29 cellular contexts compared by ENCODE assay signal in the genomic region with DNA sequence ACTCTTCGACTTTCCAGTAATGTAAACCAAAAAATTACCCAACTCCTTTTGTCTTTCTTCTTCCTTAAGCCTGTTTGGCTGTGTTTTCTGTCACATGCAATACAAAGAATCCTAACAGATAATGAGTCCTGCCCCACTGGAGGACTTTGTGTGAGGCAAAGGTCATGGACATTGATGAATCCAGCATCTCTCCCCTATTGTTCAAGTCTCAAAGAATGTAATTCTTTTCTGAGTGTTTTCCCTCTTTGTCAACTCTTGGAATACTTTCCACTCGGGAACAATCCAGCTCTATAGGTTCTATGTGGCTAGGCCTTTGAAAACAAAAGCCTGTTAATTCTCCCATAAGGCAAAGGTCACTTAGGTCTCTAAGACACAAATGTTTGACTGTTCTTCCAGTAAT.
"Had no signal": no experiment of that assay in that cellular context is flagged by ENCODE, and none has a peak within 500 bp of the region (broad histone marks: within the 10 kb centered on the region; RNA-seq: fewer than 3 reads in every experiment).

No MANE protein-coding gene starts in this region.

- H3K4me3 ChIP-seq: left ventricle myocardium inferior, lung, mucosa of descending colon, ovary, prostate gland, sigmoid colon, spleen, testis, thyroid gland, transverse colon, upper lobe of left lung, vagina had no signal

- H3K4me1 Mint-ChIP-seq: memory B cell; stimulated activated naive CD8-positive, alpha-beta T cell treated with anti-CD3 and anti-CD28 coated beads, Interleukin-15, amount 100 ng/mL, for 72 hours had no signal

- H3K36me3 ChIP-seq: left ventricle myocardium inferior, ovary, prostate gland, sigmoid colon, spleen, thyroid gland, transverse colon, upper lobe of left lung, vagina had no signal

- H3K9me3 ChIP-seq: mucosa of descending colon, ovary, prostate gland, sigmoid colon, spleen, testis, thyroid gland, transverse colon, upper lobe of left lung, vagina had no signal

- ATAC-seq: mucosa of descending colon; naive thymus-derived CD4-positive, alpha-beta T cell; natural killer cell treated with Interleukin-12 subunit alpha and Interleukin-12 subunit beta and Interleukin-15 and Interleukin-18, amount 100 ng/mL, for 72 hours; right cardiac atrium; stimulated activated memory B cell treated with anti-CD40 and anti-IgM and Interleukin-4, amounts not matched to agents 10 μg/mL and 1 μg/mL and 100 μg/mL, for 72 hours; stimulated activated naive CD8-positive, alpha-beta T cell treated with anti-CD3 and anti-CD28 coated beads, Interleukin-15, amount 100 ng/mL, for 72 hours had no signal

- H3K4me3 Mint-ChIP-seq: memory B cell; naive thymus-derived CD4-positive, alpha-beta T cell; natural killer cell treated with Interleukin-12 subunit alpha and Interleukin-12 subunit beta and Interleukin-15 and Interleukin-18, amount 100 ng/mL, for 72 hours; stimulated activated memory B cell treated with anti-CD40 and anti-IgM and Interleukin-4, amounts not matched to agents 10 μg/mL and 1 μg/mL and 100 μg/mL, for 72 hours; stimulated activated naive CD8-positive, alpha-beta T cell treated with anti-CD3 and anti-CD28 coated beads, Interleukin-15, amount 100 ng/mL, for 72 hours had no signal

- H3K4me1 ChIP-seq: left ventricle myocardium inferior, prostate gland, sigmoid colon, testis, thyroid gland, transverse colon, upper lobe of left lung, vagina had no signal

- H3K27ac ChIP-seq: left ventricle myocardium inferior, ovary, prostate gland, sigmoid colon, spleen, testis, thyroid gland, transverse colon, upper lobe of left lung, vagina had no signal

- H3K27ac Mint-ChIP-seq: memory B cell; naive thymus-derived CD4-positive, alpha-beta T cell; natural killer cell treated with Interleukin-12 subunit alpha and Interleukin-12 subunit beta and Interleukin-15 and Interleukin-18, amount 100 ng/mL, for 72 hours; stimulated activated memory B cell treated with anti-CD40 and anti-IgM and Interleukin-4, amounts not matched to agents 10 μg/mL and 1 μg/mL and 100 μg/mL, for 72 hours; stimulated activated naive CD8-positive, alpha-beta T cell treated with anti-CD3 and anti-CD28 coated beads, Interleukin-15, amount 100 ng/mL, for 72 hours had no signal

- H3K9me3 Mint-ChIP-seq: memory B cell; naive thymus-derived CD4-positive, alpha-beta T cell; natural killer cell treated with Interleukin-12 subunit alpha and Interleukin-12 subunit beta and Interleukin-15 and Interleukin-18, amount 100 ng/mL, for 72 hours; stimulated activated memory B cell treated with anti-CD40 and anti-IgM and Interleukin-4, amounts not matched to agents 10 μg/mL and 1 μg/mL and 100 μg/mL, for 72 hours; stimulated activated naive CD8-positive, alpha-beta T cell treated with anti-CD3 and anti-CD28 coated beads, Interleukin-15, amount 100 ng/mL, for 72 hours had no signal

- H3K27me3 Mint-ChIP-seq: stimulated activated naive CD8-positive, alpha-beta T cell treated with anti-CD3 and anti-CD28 coated beads, Interleukin-15, amount 100 ng/mL, for 72 hours had no signal

- H3K36me3 Mint-ChIP-seq: memory B cell; naive thymus-derived CD4-positive, alpha-beta T cell; natural killer cell treated with Interleukin-12 subunit alpha and Interleukin-12 subunit beta and Interleukin-15 and Interleukin-18, amount 100 ng/mL, for 72 hours; stimulated activated memory B cell treated with anti-CD40 and anti-IgM and Interleukin-4, amounts not matched to agents 10 μg/mL and 1 μg/mL and 100 μg/mL, for 72 hours had no signal

- DNase-seq: hippocampal formation; kidney; left ventricle myocardium inferior; midbrain; mucosa of descending colon; naive thymus-derived CD4-positive, alpha-beta T cell; nucleus accumbens; ovary; posterior cingulate gyrus; retina; right cardiac atrium; sigmoid colon; small intestine; spleen; stimulated activated CD4-positive, alpha-beta T cell treated with anti-CD3 and anti-CD28 coated beads, Interleukin-4, amount 100 ng/mL, for 4 hours; stimulated activated CD8-positive, alpha-beta memory T cell treated with anti-CD3 and anti-CD28 coated beads, Interleukin-4, amount 100 ng/mL, for 48 hours; stimulated activated naive CD4-positive, alpha-beta T cell treated with Interleukin-2 at 50 U/mL for 16 hours; stimulated activated naive CD8-positive, alpha-beta T cell treated with anti-CD3 and anti-CD28 coated beads, Interleukin-15, amount 100 ng/mL, for 72 hours; testis; thyroid gland; transverse colon; upper lobe of left lung had no signal

- H3K27me3 ChIP-seq: ovary, testis, thyroid gland, transverse colon, upper lobe of left lung, vagina had no signal

- FAIRE-seq: islet of Langerhans, kidney, small intestine had no signal
